ENCODE assay signal across 25 cellular contexts in genomic region chr16:74565378-74565777, GRCh38. TPM values are rescaled to one million over a fixed set of nuclear protein-coding genes. Genes with fewer than 3 reads are reported as not detected.
A peak's percentile ranks its signal among the peaks of the same experiment; 100 is the strongest.
DNase-seq lines count a peak whose midpoint lies in the region; ATAC-seq and TF ChIP-seq lines count a peak whose summit lies in the region.
"Had no signal": no experiment of that assay in that cellular context is flagged by ENCODE, and none has a peak within 500 bp of the region (broad histone marks: within the 10 kb centered on the region; RNA-seq: fewer than 3 reads in every experiment).

No MANE protein-coding gene starts in this region.

- H3K27me3 ChIP-seq in A673 (replicated peaks; ENCODE audit: insufficient read depth, low read depth, low read length, poor library complexity) (no peaks in the 10 kb centered on the region), mesendoderm (ENCODE audit: insufficient read depth, low read length, poor library complexity) (no peaks in the 10 kb centered on the region)
- H3K27me3 ChIP-seq: adrenal gland, colonic mucosa, pancreas, sigmoid colon, SJCRH30, transverse colon had no signal

- no peak for ATAC-seq in HG03139 (IDR thresholded peaks at IDR 0.05; ENCODE audit: unreplicated experiment)
- ATAC-seq: Panc1 had no signal

- H3K4me3 Mint-ChIP-seq in CD14-positive monocyte = no peak overlapping the region
- H3K4me3 Mint-ChIP-seq in chondrocyte (ENCODE audit: unreplicated experiment) = no peak overlapping the region
- H3K4me3 Mint-ChIP-seq: activated B cell treated with CpG ODN at 0.5 μM for 24 hours; activated T-helper 1 cell treated with anti-CD3 and anti-CD28 coated beads, Interleukin-12 subunit alpha, Interleukin-12 subunit beta, Interleukin-2, Interleukin-4 antibody, amounts not matched to agents 30 ng/mL and 10 ng/mL and 1 ng/mL, durations not matched to agents 14 hours and 24 hours and 36 hours had no signal

- H3K27me3 Mint-ChIP-seq in CD14-positive monocyte (ENCODE audit: low read depth in 3 of 3) (no peaks in the 10 kb centered on the region), chondrocyte (ENCODE audit: low read depth) (no peaks in the 10 kb centered on the region)
- H3K27me3 Mint-ChIP-seq: activated B cell treated with CpG ODN at 0.5 μM for 24 hours had no signal

- no peak for TF ChIP-seq POLR2A in NB4 (IDR thresholded peaks at IDR 0.05; ENCODE audit: extremely low read depth, insufficient read length)

- H2BK5ac ChIP-seq in mesendoderm (ENCODE audit: low read length) = no peak overlapping the region

- H3K36me3 ChIP-seq in A673 (ENCODE audit: insufficient read depth, low read length, poor library complexity, severe bottlenecking) (peaks cover 19% of the 10 kb centered on the region), mesendoderm (ENCODE audit: control insufficient read depth, insufficient read depth, low read length) (no peaks in the 10 kb centered on the region)
- H3K36me3 ChIP-seq: adrenal gland, colonic mucosa, pancreas, sigmoid colon, SJCRH30, transverse colon had no signal

- no peak for TF ChIP-seq CTCF in A673 (conservative IDR thresholded peaks at IDR 0.05; ENCODE audit: low read depth, low read length)
- no peak for TF ChIP-seq CTCF in CD14-positive monocyte (IDR thresholded peaks at IDR 0.05)
- no peak for TF ChIP-seq CTCF in NB4 (IDR thresholded peaks at IDR 0.05; ENCODE audit: low read depth, low read length)
- TF ChIP-seq CTCF in chondrocyte (IDR thresholded peaks at IDR 0.05) = no peak

- H3K56ac ChIP-seq in mesendoderm (ENCODE audit: low read length) = no peak overlapping the region

- no peak overlapping the region for H3K18ac ChIP-seq in mesendoderm (ENCODE audit: low read length)

- H3K4me1 Mint-ChIP-seq in CD14-positive monocyte = peaks cover 47% of the 10 kb centered on the region
- peaks cover 66% of the 10 kb centered on the region for H3K4me1 Mint-ChIP-seq in chondrocyte (ENCODE audit: low read depth)

- H3K9me3 ChIP-seq in A673 (ENCODE audit: low read depth, low read length, poor library complexity, severe bottlenecking) = no peaks in the 10 kb centered on the region
- H3K9me3 ChIP-seq: adrenal gland, colonic mucosa, pancreas, sigmoid colon, SJCRH30, transverse colon had no signal

- H4K5ac ChIP-seq in mesendoderm (ENCODE audit: low read length) = no peak overlapping the region

- no peak overlapping the region for H2BK15ac ChIP-seq in mesendoderm (replicated peaks; ENCODE audit: low read depth)

- peak; percentile 47 for DNase-seq in A673 (ENCODE audit: low spot score)
- DNase-seq in CD14-positive monocyte (ENCODE audit: low spot score) = no peak
- DNase-seq in NB4 (ENCODE audit: low read depth) = peak; percentile 34
- DNase-seq in chondrocyte (ENCODE audit: low spot score) = no peak
- DNase-seq in mesendoderm = no peak
- no peak for DNase-seq in posterior vena cava (ENCODE audit: low spot score)
- DNase-seq: activated B cell treated with CpG ODN at 0.5 μM for 24 hours; activated CD8-positive, alpha-beta memory T cell treated with anti-CD3 and anti-CD28 coated beads for 24 hours; adrenal gland; colonic mucosa; COR-L47; glutamatergic neuron; GM23248; mammary epithelial cell; NCI-H2081 treated with DMSO at 0.1 percent for 48 hours; NK-92 treated with Interleukin-12 subunit alpha and Interleukin-12 subunit beta, amount 100 ng/mL, for 24 hours; pancreas; sigmoid colon; SJCRH30; stimulated activated CD4-positive, alpha-beta T cell treated with anti-CD3 and anti-CD28 coated beads, Interleukin-15, amount 100 ng/mL, for 24 hours; T-helper 2 cell; transverse colon had no signal

- H3K27ac ChIP-seq in A673 (ENCODE audit: low read depth, low read length, poor library complexity, severe bottlenecking) (peak overlapping the region; percentile 85), mesendoderm (ENCODE audit: low read depth, low read length) (no peak overlapping the region)
- H3K27ac ChIP-seq: adrenal gland, colonic mucosa, GM23248, pancreas, sigmoid colon, SJCRH30, transverse colon had no signal

- no peak overlapping the region for H3K9ac ChIP-seq in mesendoderm (ENCODE audit: low read length)
- H3K9ac ChIP-seq: GM23248 had no signal

- intact Hi-C loops in A673 (cut with micrococcal nuclease; ENCODE audit: unreplicated experiment) (no loop called here), CD14-positive monocyte (cut with micrococcal nuclease) (no loop called here), posterior vena cava (cut with DNase I) (no loop called here)

- H3K4me2 ChIP-seq in mesendoderm (ENCODE audit: low read length) = no peak overlapping the region

- no peak overlapping the region for H4K8ac ChIP-seq in mesendoderm (ENCODE audit: low read depth, low read length)

- H2BK120ac ChIP-seq in mesendoderm (ENCODE audit: low read depth, low read length) = no peak overlapping the region

- H3K4me3 ChIP-seq in A673 (ENCODE audit: low read depth, low read length, poor library complexity, severe bottlenecking) = no peak overlapping the region
- H3K4me3 ChIP-seq in NB4 (ENCODE audit: low read depth, low read length) = no peak overlapping the region
- no peak overlapping the region for H3K4me3 ChIP-seq in mesendoderm (ENCODE audit: low read length)
- H3K4me3 ChIP-seq: adrenal gland, colonic mucosa, GM23248, pancreas, sigmoid colon, SJCRH30, transverse colon had no signal

- H3K27ac Mint-ChIP-seq in CD14-positive monocyte (peak overlapping the region in 5 of 7 donors; percentile 11 to 94 (median 34)), chondrocyte (ENCODE audit: unreplicated experiment) (peak overlapping the region; percentile 28)
- H3K27ac Mint-ChIP-seq: activated B cell treated with CpG ODN at 0.5 μM for 24 hours; activated T-helper 1 cell treated with anti-CD3 and anti-CD28 coated beads, Interleukin-12 subunit alpha, Interleukin-12 subunit beta, Interleukin-2, Interleukin-4 antibody, amounts not matched to agents 30 ng/mL and 10 ng/mL and 1 ng/mL, durations not matched to agents 14 hours and 24 hours and 36 hours had no signal

- H2AK5ac ChIP-seq in mesendoderm (ENCODE audit: low read length) = no peak overlapping the region

- WGBS in mesendoderm (ENCODE audit: extremely low coverage, insufficient coverage, low lambda C conversion rate) = no CpG with 5 or more reads among the region's 5 CpGs

- BruUV-seq in A673 (replicated peaks; lab: Mats Ljungman, UMichigan) = no TSS peak

- H3K79me2 ChIP-seq in mesendoderm (ENCODE audit: control insufficient read depth, insufficient read depth, low read length) = peaks cover 30% of the 10 kb centered on the region

- H3K4ac ChIP-seq in mesendoderm (ENCODE audit: low read depth, low read length) = no peak overlapping the region

- H3K79me1 ChIP-seq in mesendoderm (ENCODE audit: low read length) = peaks cover 19% of the 10 kb centered on the region

- CTCF ChIA-PET in A673 (lab: Charles Lee) = no interaction called here

- H3K36me3 Mint-ChIP-seq in CD14-positive monocyte (peaks cover 3% of the 10 kb centered on the region in 2 donors), chondrocyte (ENCODE audit: low read depth) (no peaks in the 10 kb centered on the region)

- H3K4me1 ChIP-seq in A673 (ENCODE audit: insufficient read depth, low read length, poor library complexity, severe bottlenecking) (peaks cover 90% of the 10 kb centered on the region), mesendoderm (ENCODE audit: control insufficient read depth, low read depth, low read length) (no peaks in the 10 kb centered on the region)
- H3K4me1 ChIP-seq: SJCRH30 had no signal

- no peak overlapping the region for H3K23ac ChIP-seq in mesendoderm (ENCODE audit: low read length)

- H3K9me3 Mint-ChIP-seq in CD14-positive monocyte = no peaks in the 10 kb centered on the region
- H3K9me3 Mint-ChIP-seq in chondrocyte (ENCODE audit: low read depth) = no peaks in the 10 kb centered on the region
- H3K9me3 Mint-ChIP-seq: activated B cell treated with CpG ODN at 0.5 μM for 24 hours; activated T-helper 1 cell treated with anti-CD3 and anti-CD28 coated beads, Interleukin-12 subunit alpha, Interleukin-12 subunit beta, Interleukin-2, Interleukin-4 antibody, amounts not matched to agents 30 ng/mL and 10 ng/mL and 1 ng/mL, durations not matched to agents 14 hours and 24 hours and 36 hours had no signal

- POLR2A ChIA-PET in A673 (lab: Charles Lee; ENCODE audit: low non-redundant PET) = no interaction called here

RNA-seq across cellular contexts. Expression of gene GLG1, which starts 41.5 kb away (rescaled TPM):
- 487 and 587 TPM in 2 replicates for total RNA-seq in A673 (2021)
- polyA plus RNA-seq in CD14-positive monocyte = 10 to 100 TPM; 40.3 to 69.1 TPM
- 241 to 277 TPM (median 276 TPM) in 3 replicates for total RNA-seq in chondrocyte
- 42.2 TPM for polyA plus RNA-seq in mesendoderm (2013, experiment 1 of 2)
- polyA plus RNA-seq in mesendoderm (2013, experiment 2 of 2) = 42.7 TPM
- total RNA-seq in posterior vena cava = 100 to 1,000 TPM; 101 to 143 TPM

Comparison
In these comparisons a context has a peak if more than half of its experiments do, and no peak if none do; other contexts are left out.
1. DNase-seq: peak in A673 (single experiment) and NB4 (single experiment); none in CD14-positive monocyte (single experiment), chondrocyte (single experiment), mesendoderm (single experiment) and posterior vena cava (single experiment).